Comparison of ENCODE assay signal across 8 cellular contexts in the genomic region with DNA sequence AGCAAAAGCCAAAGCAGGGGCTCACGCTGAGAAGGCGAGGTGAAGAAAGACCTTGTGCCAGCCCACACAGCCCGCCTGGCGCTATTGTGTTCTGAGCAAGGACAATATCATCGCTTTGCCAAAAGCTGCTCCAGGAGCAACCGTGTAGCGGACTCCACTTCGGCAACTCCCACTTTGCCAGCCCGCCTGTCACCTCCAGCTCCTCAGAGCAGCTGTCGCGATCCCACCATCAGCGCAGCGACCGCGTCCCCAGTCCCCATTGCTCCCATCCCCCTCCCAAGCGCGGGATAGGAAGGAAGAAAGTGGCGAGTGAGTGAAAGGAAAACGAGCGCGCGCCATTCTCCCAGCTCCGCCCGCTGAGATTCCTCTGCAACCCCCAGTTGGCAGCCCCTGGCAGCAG. TPM values are rescaled to one million over a fixed set of nuclear protein-coding genes. Genes with fewer than 3 reads are reported as not detected.
DNase-seq lines count a peak whose midpoint lies in the region; ATAC-seq and TF ChIP-seq lines count a peak whose summit lies in the region.

No MANE protein-coding gene starts in this region.

- peak overlapping the region; percentile 61 for H3K4me3 ChIP-seq in GM12875 (ENCODE audit: low read depth, low read length)
- H3K4me3 ChIP-seq in epithelial cell of esophagus (ENCODE audit: low read length) = peak overlapping the region; percentile 58
- peak overlapping the region; percentile 11 for H3K4me3 ChIP-seq in mucosa of descending colon
- peak overlapping the region; percentile 73 to 91 (median 79) for H3K4me3 ChIP-seq in subcutaneous abdominal adipose tissue (ENCODE audit: low read depth in 1 of 5, low read length in 5 of 5)

- H3K36me3 ChIP-seq in mucosa of descending colon (ENCODE audit: low read depth) = no peaks in the 10 kb centered on the region
- no peaks in the 10 kb centered on the region for H3K36me3 ChIP-seq in subcutaneous abdominal adipose tissue (ENCODE audit: control insufficient read depth in 5 of 5, insufficient read depth in 5 of 5, low read length in 5 of 5)

- no peaks in the 10 kb centered on the region for H3K27me3 Mint-ChIP-seq in activated CD4-positive, alpha-beta memory T cell treated with anti-CD3 and anti-CD28 coated beads, Interleukin-2, amount 10 ng/mL, durations not matched to agents 7 days and 5 days

- intact Hi-C loops in mucosa of descending colon (cut with DNase I, micrococcal nuclease) = no loop called here

- peak overlapping the region; percentile 22 to 69 (median 62) for H3K9ac ChIP-seq in subcutaneous abdominal adipose tissue (ENCODE audit: low read length in 5 of 5)

- H3K4me3 Mint-ChIP-seq in activated CD4-positive, alpha-beta memory T cell treated with anti-CD3 and anti-CD28 coated beads, Interleukin-2, amount 10 ng/mL, durations not matched to agents 7 days and 5 days = peak overlapping the region; percentile 92

- CTCF ChIA-PET in activated CD4-positive, alpha-beta memory T cell treated with anti-CD3 and anti-CD28 coated beads, Interleukin-2, amount 10 ng/mL, durations not matched to agents 7 days and 5 days (lab: Charles Lee) = interaction anchor here (1.8 kb wide), 1 partner anchor 59 kb away, joined by 4 read pairs; a partner anchor contains a TSS

- H3K27ac Mint-ChIP-seq in activated CD4-positive, alpha-beta memory T cell treated with anti-CD3 and anti-CD28 coated beads, Interleukin-2, amount 10 ng/mL, durations not matched to agents 7 days and 5 days = peak overlapping the region; percentile 68

- peak; percentile 59 for ATAC-seq in mucosa of descending colon

- no peaks in the 10 kb centered on the region for H3K4me1 ChIP-seq in mucosa of descending colon (ENCODE audit: low read depth)
- H3K4me1 ChIP-seq in subcutaneous abdominal adipose tissue (ENCODE audit: control insufficient read depth in 5 of 5, insufficient read depth in 5 of 5, low read length in 5 of 5) = peaks cover 0 to 13% (median 6%) of the 10 kb centered on the region in 5 donors

- H3K27me3 ChIP-seq in subcutaneous abdominal adipose tissue (ENCODE audit: control insufficient read depth in 5 of 5, insufficient read depth in 4 of 5, low read length in 5 of 5) = peaks cover 0 to 7% (median 0%) of the 10 kb centered on the region in 5 donors

- peaks cover 21% of the 10 kb centered on the region for H3K4me1 Mint-ChIP-seq in activated CD4-positive, alpha-beta memory T cell treated with anti-CD3 and anti-CD28 coated beads, Interleukin-2, amount 10 ng/mL, durations not matched to agents 7 days and 5 days

- POLR2A ChIA-PET in activated CD4-positive, alpha-beta memory T cell treated with anti-CD3 and anti-CD28 coated beads, Interleukin-2, amount 10 ng/mL, durations not matched to agents 7 days and 5 days (lab: Charles Lee) = interaction anchor here (1.4 kb wide), 1 partner anchor 59 kb away, joined by 7 read pairs; a partner anchor contains a TSS

- H3K9me3 ChIP-seq in mucosa of descending colon (no peaks in the 10 kb centered on the region), subcutaneous abdominal adipose tissue (ENCODE audit: control insufficient read depth in 5 of 5, low read length in 5 of 5) (peaks cover 0 to 9% (median 0%) of the 10 kb centered on the region in 5 donors)

- H3K36me3 Mint-ChIP-seq in activated CD4-positive, alpha-beta memory T cell treated with anti-CD3 and anti-CD28 coated beads, Interleukin-2, amount 10 ng/mL, durations not matched to agents 7 days and 5 days (ENCODE audit: low read depth) = peaks cover 17% of the 10 kb centered on the region

- DNase-seq in HK-2 (ENCODE audit: unreplicated experiment) (peak; percentile 40), epithelial cell of esophagus (ENCODE audit: low read depth) (peak; percentile 17), mucosa of descending colon (peak; percentile 37 to 61 (median 49)), T-helper 9 cell (no peak), GDM1 (lab: John Stamatoyannopoulos, UW) (no peak)
- DNase-seq in activated CD4-positive, alpha-beta memory T cell treated with anti-CD3 and anti-CD28 coated beads, Interleukin-2, amount 10 ng/mL, durations not matched to agents 7 days and 5 days = peak; percentile 21

- TF ChIP-seq CTCF in GM12875 (IDR thresholded peaks at IDR 0.05; ENCODE audit: borderline replicate concordance, insufficient read depth, low read depth, low read length) = no peak
- no peak for TF ChIP-seq CTCF in epithelial cell of esophagus (IDR thresholded peaks at IDR 0.05; ENCODE audit: insufficient read depth, low read depth, low read length, missing control alignments)
- TF ChIP-seq CTCF in mucosa of descending colon (IDR thresholded peaks at IDR 0.05) = no peak

- no peak overlapping the region for H3K27ac ChIP-seq in subcutaneous abdominal adipose tissue (ENCODE audit: low read depth, low read length)

- H3K9me3 Mint-ChIP-seq in activated CD4-positive, alpha-beta memory T cell treated with anti-CD3 and anti-CD28 coated beads, Interleukin-2, amount 10 ng/mL, durations not matched to agents 7 days and 5 days = peaks cover 14% of the 10 kb centered on the region

RNA-seq across cellular contexts. Expression of a gene that starts 0.8 kb away (rescaled TPM):
- 10 to 100 TPM; 11.0 to 13.1 TPM for total RNA-seq in activated CD4-positive, alpha-beta memory T cell treated with anti-CD3 and anti-CD28 coated beads, Interleukin-2, amount 10 ng/mL, durations not matched to agents 7 days and 5 days
- total RNA-seq in mucosa of descending colon = 10 to 100 TPM in 1 of 3 donors, 1 to 10 TPM in 2; 7.2 to 15.0 (median 9.6) TPM

RNA-seq across cellular contexts. Expression of a gene that starts 59.1 kb away (rescaled TPM):
- total RNA-seq in activated CD4-positive, alpha-beta memory T cell treated with anti-CD3 and anti-CD28 coated beads, Interleukin-2, amount 10 ng/mL, durations not matched to agents 7 days and 5 days = 1 to 10 TPM; 1.3 TPM
- 1 to 10 TPM; 2.5 to 4.5 (median 3.8) TPM for total RNA-seq in mucosa of descending colon

Comparison
In these comparisons a context has a peak if more than half of its experiments do, and no peak if none do; other contexts are left out.
1. H3K4me3 ChIP-seq: peak in every context shown above with its lines; median percentile 79 in subcutaneous abdominal adipose tissue; 61 in GM12875; 58 in epithelial cell of esophagus; 11 in mucosa of descending colon.
2. DNase-seq: peak in HK-2 (single experiment), activated CD4-positive, alpha-beta memory T cell treated with anti-CD3 and anti-CD28 coated beads, Interleukin-2, amount 10 ng/mL, durations not matched to agents 7 days and 5 days (single experiment), epithelial cell of esophagus (single experiment) and mucosa of descending colon (3 of 3); none in T-helper 9 cell (single experiment) and GDM1 (single experiment).